8 cellular contexts compared by ENCODE assay signal in genomic region chr11:125624756-125625213, GRCh38. TPM values are rescaled to one million over a fixed set of nuclear protein-coding genes. Genes with fewer than 3 reads are reported as not detected.
DNase-seq lines count a peak whose midpoint lies in the region; ATAC-seq and TF ChIP-seq lines count a peak whose summit lies in the region.

TSS of gene CHEK1 (plus strand) at chr11:125625163. CDS start at chr11:125626769, 1,606 bp downstream.

- TF ChIP-seq POLR2A in spleen (IDR thresholded peaks at IDR 0.05), result no peak

- POLR2A ChIA-PET in activated CD8-positive, alpha-beta T cell treated with anti-CD3 and anti-CD28 coated beads for 36 hours (lab: Charles Lee), result interaction anchor here (0.7 to 5.7 kb wide), 12 partner anchors 8 to 619 kb away, joined by 3 to 43 read pairs (median 4); partner anchors contain the start of genes EI24, HYLS1, PUS3 and STT3A

- peak within 1 kb of the TSS; percentile 93 for H3K4me3 Mint-ChIP-seq in activated CD8-positive, alpha-beta T cell treated with anti-CD3 and anti-CD28 coated beads for 36 hours

- no peaks in the 10 kb centered on the region for H3K9me3 Mint-ChIP-seq in activated CD8-positive, alpha-beta T cell treated with anti-CD3 and anti-CD28 coated beads for 36 hours

- H3K27ac Mint-ChIP-seq in activated CD8-positive, alpha-beta T cell treated with anti-CD3 and anti-CD28 coated beads for 36 hours, result peak within 1 kb of the TSS; percentile 97

- H3K36me3 ChIP-seq in right atrium auricular region (peaks cover 20% of the 10 kb centered on the region), spleen (peaks cover 0 to 36% (median 21%) of the 10 kb centered on the region in 6 donors)

- H3K4me1 ChIP-seq in right atrium auricular region (peaks cover 0 to 18% of the 10 kb centered on the region in 2 donors), spleen (peaks cover 10 to 26% (median 19%) of the 10 kb centered on the region in 6 donors)

- H3K4me1 Mint-ChIP-seq in activated CD8-positive, alpha-beta T cell treated with anti-CD3 and anti-CD28 coated beads for 36 hours (ENCODE audit: low read depth), result peaks cover 22% of the 10 kb centered on the region

- peaks cover 53% of the 10 kb centered on the region for H3K36me3 Mint-ChIP-seq in activated CD8-positive, alpha-beta T cell treated with anti-CD3 and anti-CD28 coated beads for 36 hours (ENCODE audit: low read depth)

- H3K27me3 Mint-ChIP-seq in activated CD8-positive, alpha-beta T cell treated with anti-CD3 and anti-CD28 coated beads for 36 hours, result no peaks in the 10 kb centered on the region

- 61 to 73% (median 67%) methylated on average over 9 of the region's 9 CpGs for WGBS in spleen, 5 donors

- CTCF ChIA-PET in activated CD8-positive, alpha-beta T cell treated with anti-CD3 and anti-CD28 coated beads for 36 hours (lab: Charles Lee), result interaction anchor here (0.7 to 2.8 kb wide), 4 partner anchors 8 to 278 kb away, joined by 3 to 8 read pairs (median 4); partner anchors contain the start of gene PUS3

- DNase-seq in HT-29 (ENCODE audit: low spot score), result peak; percentile 8
- DNase-seq in activated CD8-positive, alpha-beta T cell treated with anti-CD3 and anti-CD28 coated beads for 36 hours, result no peak
- DNase-seq in right atrium auricular region (ENCODE audit: low spot score), result no peak
- no peak for DNase-seq in spleen
- DNase-seq in SIG-M5 treated with dmso at 0.1 percent for 504 hours (lab: John Stamatoyannopoulos, UW; ENCODE audit: unreplicated experiment), result no peak
- no peak for DNase-seq in NCI-H2227 treated with DMSO at 0.1 percent for 48 hours (lab: John Stamatoyannopoulos, UW)
- no peak for DNase-seq in NCI-H1930 (lab: John Stamatoyannopoulos, UW)

- H3K27ac ChIP-seq in right atrium auricular region (peak within 1 kb of the TSS; percentile 92 to 94), spleen (peak within 1 kb of the TSS; percentile 88 to 98 (median 96))

- ATAC-seq in activated CD8-positive, alpha-beta T cell treated with anti-CD3 and anti-CD28 coated beads for 36 hours, result no peak
- no peak for ATAC-seq in GM21381 (IDR thresholded peaks at IDR 0.05; ENCODE audit: unreplicated experiment)

- intact Hi-C loops in activated CD8-positive, alpha-beta T cell treated with anti-CD3 and anti-CD28 coated beads for 36 hours (cut with micrococcal nuclease), result loop anchor here (2.0 to 10.0 kb wide), 2 partner anchors 32 to 250 kb away; partner anchors contain the start of gene STT3A
- intact Hi-C loops in spleen (cut with DNase I; ENCODE audit: low total_unique reads), result loop anchor here (10.0 kb wide), 1 partner anchor 250 kb away; no protein-coding TSS in a partner anchor

- H3K4me3 ChIP-seq in right atrium auricular region, result peak within 1 kb of the TSS; percentile 67 to 71
- peak within 1 kb of the TSS; percentile 52 to 88 (median 76) for H3K4me3 ChIP-seq in spleen

- no peaks in the 10 kb centered on the region for H3K9me3 ChIP-seq in right atrium auricular region
- H3K9me3 ChIP-seq in spleen, result no peaks in the 10 kb centered on the region

- H3K27me3 ChIP-seq in right atrium auricular region, result no peaks in the 10 kb centered on the region
- H3K27me3 ChIP-seq in spleen (replicated peaks in 1 of 7), result no peaks in the 10 kb centered on the region

- TF ChIP-seq CTCF in activated CD8-positive, alpha-beta T cell treated with anti-CD3 and anti-CD28 coated beads for 36 hours (IDR thresholded peaks at IDR 0.05), result no peak
- TF ChIP-seq CTCF in right atrium auricular region (IDR thresholded peaks at IDR 0.05) (no peak), spleen (IDR thresholded peaks at IDR 0.05 in 8 of 11, conservative IDR thresholded peaks at IDR 0.05 in 3 of 11) (no peak)

RNA-seq across cellular contexts. Expression of gene CHEK1, which starts in this region (rescaled TPM):
- total RNA-seq in HT-29 (2014; rRNA removed; shearing (Covaris generic)), result 42.1 and 45.2 TPM in 2 replicates
- 100 to 1,000 TPM; 134 to 139 TPM for total RNA-seq in activated CD8-positive, alpha-beta T cell treated with anti-CD3 and anti-CD28 coated beads for 36 hours
- under 1 TPM; 0.59 to 0.89 TPM for total RNA-seq in right atrium auricular region
- total RNA-seq in spleen, result 10 to 100 TPM in 1 of 7 donors, 1 to 10 TPM in 6; 1.9 to 10.3 (median 6.8) TPM
- polyA plus RNA-seq in spleen, result 1 to 10 TPM; 1.6 to 5.5 (median 2.9) TPM
